Comparison of ENCODE assay signal across 9 cellular contexts in the genomic region with DNA sequence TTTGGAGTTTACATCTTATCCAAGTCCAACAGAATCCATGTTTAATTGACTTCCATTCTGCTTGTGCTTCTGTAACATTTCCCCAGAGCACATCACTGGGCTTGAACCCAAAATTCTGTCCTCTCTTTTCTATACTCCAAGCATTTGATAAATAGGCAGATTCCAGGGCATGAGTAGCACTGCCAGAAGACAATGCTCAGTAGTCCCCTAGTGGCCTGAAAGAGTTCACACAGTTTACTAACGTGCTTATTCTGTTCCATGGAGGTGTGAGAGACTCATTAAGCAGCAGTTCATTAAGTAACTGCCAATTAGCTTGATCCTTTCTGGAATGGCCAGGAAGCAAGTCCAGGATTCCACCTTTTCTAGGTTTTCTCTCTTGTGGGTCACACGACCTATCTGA. TPM values are rescaled to one million over a fixed set of nuclear protein-coding genes. Genes with fewer than 3 reads are reported as not detected.
DNase-seq lines count a peak whose midpoint lies in the region; ATAC-seq and TF ChIP-seq lines count a peak whose summit lies in the region.
"Had no signal": no experiment of that assay in that cellular context is flagged by ENCODE, and none has a peak within 500 bp of the region (broad histone marks: within the 10 kb centered on the region; RNA-seq: fewer than 3 reads in every experiment).

No MANE protein-coding gene starts in this region.

- DNase-seq in DND-41: no peak
- DNase-seq in natural killer cell treated with Interleukin-12 subunit alpha and Interleukin-12 subunit beta and Interleukin-15 and Interleukin-18, amount 100 ng/mL, for 72 hours (ENCODE audit: low spot score): no peak
- DNase-seq in stimulated activated CD4-positive, alpha-beta T cell treated with anti-CD3 and anti-CD28 coated beads, Interleukin-2, amount 100 ng/mL, for 48 hours: no peak
- DNase-seq in activated naive CD4-positive, alpha-beta T cell treated with anti-CD3 and anti-CD28 coated beads, Interleukin-2, amount 50 U/mL, for 72 hours (ENCODE audit: low spot score in 2 of 2): no peak
- no peak for DNase-seq in ovary
- DNase-seq: activated naive CD8-positive, alpha-beta T cell treated with anti-CD3 and anti-CD28 coated beads, Interleukin-2, amount 10 ng/mL, durations not matched to agents 7 days and 5 days had no signal

- H3K27ac ChIP-seq in DND-41 (ENCODE audit: low read length) (no peak overlapping the region), ovary (no peak overlapping the region)

- 0 out of 2 replicates have a peak overlapping the region, but pooled peaks have one; percentile 3 for H2AFZ ChIP-seq in DND-41 (ENCODE audit: low read depth, low read length)

- WGBS in ovary, 3 donors: 5 to 11% (median 9%) methylated on average over 2 of the region's 2 CpGs

- no peaks in the 10 kb centered on the region for H3K36me3 ChIP-seq in DND-41 (ENCODE audit: insufficient read depth, low read length)
- H3K36me3 ChIP-seq in ovary: no peaks in the 10 kb centered on the region

- no peaks in the 10 kb centered on the region for H3K79me2 ChIP-seq in DND-41 (ENCODE audit: insufficient read depth, low read length)

- TF ChIP-seq POLR2A in ovary (IDR thresholded peaks at IDR 0.05): no peak

- TF ChIP-seq CTCF in DND-41 (IDR thresholded peaks at IDR 0.05; ENCODE audit: borderline replicate concordance, extremely low read depth, low read length, poor library complexity, severe bottlenecking) (peak; percentile 53), brain (conservative IDR thresholded peaks at IDR 0.05) (peak; percentile 15 to 63), ovary (IDR thresholded peaks at IDR 0.05) (no peak)

- no peaks in the 10 kb centered on the region for H3K4me1 Mint-ChIP-seq in brain
- H3K4me1 Mint-ChIP-seq in natural killer cell treated with Interleukin-12 subunit alpha and Interleukin-12 subunit beta and Interleukin-15 and Interleukin-18, amount 100 ng/mL, for 72 hours (ENCODE audit: low read depth in 2 of 2): no peaks in the 10 kb centered on the region
- H3K4me1 Mint-ChIP-seq: activated naive CD8-positive, alpha-beta T cell treated with anti-CD3 and anti-CD28 coated beads, Interleukin-2, amount 10 ng/mL, durations not matched to agents 7 days and 5 days had no signal

- no peaks in the 10 kb centered on the region for H3K9me3 ChIP-seq in DND-41 (ENCODE audit: insufficient read depth, low read length, severe bottlenecking)
- no peaks in the 10 kb centered on the region for H3K9me3 ChIP-seq in ovary

- H4K20me1 ChIP-seq in DND-41 (ENCODE audit: insufficient read depth, low read length): no peaks in the 10 kb centered on the region

- H3K27me3 ChIP-seq in DND-41 (ENCODE audit: insufficient read depth, low read length, poor library complexity): no peaks in the 10 kb centered on the region
- no peaks in the 10 kb centered on the region for H3K27me3 ChIP-seq in ovary

- intact Hi-C loops in ovary (cut with DNase I): no loop called here

- ATAC-seq in DND-41 (ENCODE audit: insufficient read depth, low read depth): peak; percentile 62
- ATAC-seq in GM21390 (IDR thresholded peaks at IDR 0.05; ENCODE audit: unreplicated experiment): peak; percentile 77
- peak; percentile 57 for ATAC-seq in HG03575 (IDR thresholded peaks at IDR 0.05; ENCODE audit: extremely low read depth, insufficient number of reproducible peaks, low FRiP score, unreplicated experiment)
- no peak for ATAC-seq in natural killer cell treated with Interleukin-12 subunit alpha and Interleukin-12 subunit beta and Interleukin-15 and Interleukin-18, amount 100 ng/mL, for 72 hours
- no peak for ATAC-seq in activated naive CD4-positive, alpha-beta T cell treated with anti-CD3 and anti-CD28 coated beads, Interleukin-2, amount 50 U/mL, for 72 hours

- TF ChIP-seq EP300 in ovary (IDR thresholded peaks at IDR 0.05): no peak

- H3K4me3 Mint-ChIP-seq in brain: no peak overlapping the region
- no peak overlapping the region for H3K4me3 Mint-ChIP-seq in natural killer cell treated with Interleukin-12 subunit alpha and Interleukin-12 subunit beta and Interleukin-15 and Interleukin-18, amount 100 ng/mL, for 72 hours
- H3K4me3 Mint-ChIP-seq: activated naive CD8-positive, alpha-beta T cell treated with anti-CD3 and anti-CD28 coated beads, Interleukin-2, amount 10 ng/mL, durations not matched to agents 7 days and 5 days had no signal

- no peaks in the 10 kb centered on the region for H3K9me3 Mint-ChIP-seq in brain
- peaks cover 6% of the 10 kb centered on the region for H3K9me3 Mint-ChIP-seq in natural killer cell treated with Interleukin-12 subunit alpha and Interleukin-12 subunit beta and Interleukin-15 and Interleukin-18, amount 100 ng/mL, for 72 hours
- peaks cover 5 to 7% of the 10 kb centered on the region in 2 donors for H3K9me3 Mint-ChIP-seq in activated naive CD4-positive, alpha-beta T cell treated with anti-CD3 and anti-CD28 coated beads, Interleukin-2, amount 50 U/mL, for 72 hours
- H3K9me3 Mint-ChIP-seq: activated naive CD8-positive, alpha-beta T cell treated with anti-CD3 and anti-CD28 coated beads, Interleukin-2, amount 10 ng/mL, durations not matched to agents 7 days and 5 days had no signal

- no peak overlapping the region for H3K4me2 ChIP-seq in DND-41 (ENCODE audit: insufficient read depth, low read length)

- no peaks in the 10 kb centered on the region for H3K27me3 Mint-ChIP-seq in brain
- H3K27me3 Mint-ChIP-seq in natural killer cell treated with Interleukin-12 subunit alpha and Interleukin-12 subunit beta and Interleukin-15 and Interleukin-18, amount 100 ng/mL, for 72 hours: no peaks in the 10 kb centered on the region
- H3K27me3 Mint-ChIP-seq: activated naive CD8-positive, alpha-beta T cell treated with anti-CD3 and anti-CD28 coated beads, Interleukin-2, amount 10 ng/mL, durations not matched to agents 7 days and 5 days had no signal

- H3K4me3 ChIP-seq in DND-41 (ENCODE audit: low read depth in 1 of 2, low read length in 2 of 2) (no peak overlapping the region), ovary (no peak overlapping the region)

- H3K9ac ChIP-seq in DND-41 (ENCODE audit: low read depth, low read length): no peak overlapping the region

- no peaks in the 10 kb centered on the region for H3K4me1 ChIP-seq in DND-41 (ENCODE audit: insufficient read depth, low read length)
- H3K4me1 ChIP-seq in ovary (ENCODE audit: insufficient read depth): no peaks in the 10 kb centered on the region

- no peaks in the 10 kb centered on the region for H3K36me3 Mint-ChIP-seq in brain
- H3K36me3 Mint-ChIP-seq in natural killer cell treated with Interleukin-12 subunit alpha and Interleukin-12 subunit beta and Interleukin-15 and Interleukin-18, amount 100 ng/mL, for 72 hours: no peaks in the 10 kb centered on the region
- no peaks in the 10 kb centered on the region for H3K36me3 Mint-ChIP-seq in activated naive CD4-positive, alpha-beta T cell treated with anti-CD3 and anti-CD28 coated beads, Interleukin-2, amount 50 U/mL, for 72 hours
- H3K36me3 Mint-ChIP-seq: activated naive CD8-positive, alpha-beta T cell treated with anti-CD3 and anti-CD28 coated beads, Interleukin-2, amount 10 ng/mL, durations not matched to agents 7 days and 5 days had no signal

- no peak overlapping the region for H3K27ac Mint-ChIP-seq in brain
- H3K27ac Mint-ChIP-seq in natural killer cell treated with Interleukin-12 subunit alpha and Interleukin-12 subunit beta and Interleukin-15 and Interleukin-18, amount 100 ng/mL, for 72 hours: no peak overlapping the region
- H3K27ac Mint-ChIP-seq in activated naive CD4-positive, alpha-beta T cell treated with anti-CD3 and anti-CD28 coated beads, Interleukin-2, amount 50 U/mL, for 72 hours: no peak overlapping the region
- H3K27ac Mint-ChIP-seq: activated naive CD8-positive, alpha-beta T cell treated with anti-CD3 and anti-CD28 coated beads, Interleukin-2, amount 10 ng/mL, durations not matched to agents 7 days and 5 days had no signal

RNA-seq across cellular contexts. Expression of a gene that starts 9.4 kb away (rescaled TPM):
- polyA plus RNA-seq in brain (ENCODE audit: insufficient read depth, low read depth, low replicate concordance) (not detected), ovary (not detected)
- not detected for total RNA-seq in natural killer cell treated with Interleukin-12 subunit alpha and Interleukin-12 subunit beta and Interleukin-15 and Interleukin-18, amount 100 ng/mL, for 72 hours
- not detected for total RNA-seq in activated naive CD4-positive, alpha-beta T cell treated with anti-CD3 and anti-CD28 coated beads, Interleukin-2, amount 50 U/mL, for 72 hours
- total RNA-seq in ovary: not detected
- total RNA-seq: activated naive CD8-positive, alpha-beta T cell treated with anti-CD3 and anti-CD28 coated beads, Interleukin-2, amount 10 ng/mL, durations not matched to agents 7 days and 5 days had no signal

Comparison
In these comparisons a context has a peak if more than half of its experiments do, and no peak if none do; other contexts are left out.
1. ATAC-seq: peak in DND-41 (single experiment), GM21390 (single experiment) and HG03575 (single experiment); none in natural killer cell treated with Interleukin-12 subunit alpha and Interleukin-12 subunit beta and Interleukin-15 and Interleukin-18, amount 100 ng/mL, for 72 hours (0 of 2) and activated naive CD4-positive, alpha-beta T cell treated with anti-CD3 and anti-CD28 coated beads, Interleukin-2, amount 50 U/mL, for 72 hours (0 of 2).
2. CTCF ChIP-seq: peak in DND-41 (single experiment) and brain (2 of 2); none in ovary (0 of 3).